20 cellular contexts compared by ENCODE assay signal in genomic region chr11:70068950-70069349, GRCh38. TPM values are rescaled to one million over a fixed set of nuclear protein-coding genes. Genes with fewer than 3 reads are reported as not detected.
DNase-seq lines count a peak whose midpoint lies in the region; ATAC-seq, FAIRE-seq and TF ChIP-seq lines count a peak whose summit lies in the region.
"Had no signal": no experiment of that assay in that cellular context is flagged by ENCODE, and none has a peak within 500 bp of the region (broad histone marks: within the 10 kb centered on the region; RNA-seq: fewer than 3 reads in every experiment).

No MANE protein-coding gene starts in this region.

- H3K36me3 ChIP-seq in SK-N-SH (replicated peaks in 1 of 2; ENCODE audit: control insufficient read depth in 1 of 2, insufficient read depth in 2 of 2, low read length in 1 of 2) = no peaks in the 10 kb centered on the region
- no peaks in the 10 kb centered on the region for H3K36me3 ChIP-seq in H1 (ENCODE audit: control insufficient read depth in 2 of 4, insufficient read depth in 4 of 4, low read length in 3 of 4)
- no peaks in the 10 kb centered on the region for H3K36me3 ChIP-seq in mesendoderm (ENCODE audit: control insufficient read depth, insufficient read depth, low read length)
- H3K36me3 ChIP-seq in upper lobe of right lung = no peaks in the 10 kb centered on the region

- no peak overlapping the region for H3K4me3 ChIP-seq in SK-N-SH (ENCODE audit: low read depth in 2 of 2, low read length in 1 of 2)
- H3K4me3 ChIP-seq in H1 (ENCODE audit: extremely low read depth in 1 of 4, insufficient read depth in 2 of 4, low read depth in 3 of 4, low read length in 4 of 4) = no peak overlapping the region
- H3K4me3 ChIP-seq in mesendoderm (ENCODE audit: low read length) = no peak overlapping the region
- H3K4me3 ChIP-seq in upper lobe of right lung = no peak overlapping the region

- no peaks in the 10 kb centered on the region for H3K36me3 Mint-ChIP-seq in progenitor cell of endocrine pancreas (ENCODE audit: insufficient read depth)
- H3K36me3 Mint-ChIP-seq: CD8-positive, alpha-beta memory T cell; IgD-negative memory B cell had no signal

- H3K79me1 ChIP-seq in H1 (ENCODE audit: low read depth, low read length) (no peaks in the 10 kb centered on the region), mesendoderm (ENCODE audit: low read length) (no peaks in the 10 kb centered on the region)

- no peak overlapping the region for H2BK15ac ChIP-seq in H1 (ENCODE audit: low read length)
- no peak overlapping the region for H2BK15ac ChIP-seq in mesendoderm (replicated peaks; ENCODE audit: low read depth)

- no peaks in the 10 kb centered on the region for H3K79me2 ChIP-seq in SK-N-SH (ENCODE audit: insufficient read depth)
- no peaks in the 10 kb centered on the region for H3K79me2 ChIP-seq in H1 (ENCODE audit: control insufficient read depth in 1 of 2, insufficient read depth in 2 of 2, low read length in 2 of 2)
- H3K79me2 ChIP-seq in mesendoderm (ENCODE audit: control insufficient read depth, insufficient read depth, low read length) = no peaks in the 10 kb centered on the region

- H2BK5ac ChIP-seq in H1 (ENCODE audit: low read depth, low read length) = peak overlapping the region; percentile 71; the same call in 1 of the 2 replicates
- no peak overlapping the region for H2BK5ac ChIP-seq in mesendoderm (ENCODE audit: low read length)

- no peak overlapping the region for H3K14ac ChIP-seq in H1 (ENCODE audit: insufficient read length)

- H4K91ac ChIP-seq in H1 (replicated peaks; ENCODE audit: insufficient read length, low read length) = no peak overlapping the region

- H2AK5ac ChIP-seq in H1 (ENCODE audit: low read depth, low read length) (no peak overlapping the region), mesendoderm (ENCODE audit: low read length) (no peak overlapping the region)

- H4K20me1 ChIP-seq in SK-N-SH (ENCODE audit: insufficient read depth) (no peaks in the 10 kb centered on the region), H1 (replicated peaks in 1 of 2; ENCODE audit: control insufficient read depth in 1 of 2, insufficient read depth in 2 of 2, low read length in 2 of 2) (no peaks in the 10 kb centered on the region)

- no peak overlapping the region for H3K4me2 ChIP-seq in SK-N-SH
- no peak overlapping the region for H3K4me2 ChIP-seq in H1 (ENCODE audit: insufficient read depth in 1 of 2, low read depth in 2 of 2, low read length in 2 of 2)
- no peak overlapping the region for H3K4me2 ChIP-seq in mesendoderm (ENCODE audit: low read length)

- peaks cover 9% of the 10 kb centered on the region for H3K4me1 Mint-ChIP-seq in progenitor cell of endocrine pancreas (ENCODE audit: low read depth)
- H3K4me1 Mint-ChIP-seq: CD8-positive, alpha-beta memory T cell had no signal

- H3K4me1 ChIP-seq in SK-N-SH (ENCODE audit: control insufficient read depth in 1 of 2, insufficient read depth in 2 of 2, low read depth in 1 of 2, low read length in 1 of 2) (peaks cover 0 to 3% of the 10 kb centered on the region in 2 experiments; a peak in 1 of 4 replicates), H1 (replicated peaks in 1 of 4; ENCODE audit: control insufficient read depth in 3 of 4, insufficient read depth in 4 of 4, low read length in 3 of 4) (peaks cover 13 to 39% (median 17%) of the 10 kb centered on the region in 4 experiments), mesendoderm (ENCODE audit: control insufficient read depth, low read depth, low read length) (peaks cover 2% of the 10 kb centered on the region), upper lobe of right lung (peaks cover 3% of the 10 kb centered on the region)

- WGBS in SK-N-SH (ENCODE audit: low lambda C conversion rate) = 42% methylated on average over 2 of the region's 2 CpGs
- WGBS in H1 (ENCODE audit: extremely low coverage in 1 of 2, insufficient coverage in 1 of 2, insufficient read length in 1 of 2, insufficient replicate concordance in 2 of 2, low coverage in 1 of 2, low lambda C conversion rate in 2 of 2, missing lambda C conversion rate in 1 of 2), 2 experiments = 77% methylated on average over 2 of the region's 2 CpGs; no CpG with 5 or more reads in 1 of the 2 experiments
- WGBS in mesendoderm (ENCODE audit: extremely low coverage, insufficient coverage, low lambda C conversion rate) = no CpG with 5 or more reads among the region's 2 CpGs

- no peaks in the 10 kb centered on the region for H3K9me3 ChIP-seq in SK-N-SH
- H3K9me3 ChIP-seq in H1 (ENCODE audit: insufficient read depth in 2 of 2, low read depth in 1 of 2, low read length in 1 of 2) = no peaks in the 10 kb centered on the region
- no peaks in the 10 kb centered on the region for H3K9me3 ChIP-seq in upper lobe of right lung

- H3K9me2 ChIP-seq in SK-N-SH = no peaks in the 10 kb centered on the region

- POLR2A ChIA-PET in SK-N-SH (lab: Yijun Ruan, JAX) = no interaction called here
- POLR2A ChIA-PET in H1 (lab: Charles Lee; ENCODE audit: partially characterized antibody) = no interaction called here

- FAIRE-seq in H1 (lab: Jason Lieb, UNC) = no peak
- FAIRE-seq: G401.6 had no signal

- ATAC-seq in SK-N-SH treated with all-trans-retinoic acid at 6 μM for 48 hours = no peak
- ATAC-seq in upper lobe of right lung = no peak
- ATAC-seq: PC-3 had no signal

- intact Hi-C loops in upper lobe of right lung (cut with DNase I) = no loop called here

- no peak overlapping the region for H3K9ac ChIP-seq in SK-N-SH
- no peak overlapping the region for H3K9ac ChIP-seq in H1 (replicated peaks in 1 of 4; ENCODE audit: extremely low read depth in 1 of 4, low read depth in 3 of 4, low read length in 3 of 4)
- no peak overlapping the region for H3K9ac ChIP-seq in mesendoderm (ENCODE audit: low read length)

- no peaks in the 10 kb centered on the region; the same call in 1 of the 2 replicates for H3K27me3 ChIP-seq in SK-N-SH (ENCODE audit: insufficient read depth)
- H3K27me3 ChIP-seq in H1 (replicated peaks in 1 of 4; ENCODE audit: control insufficient read depth in 3 of 4, extremely low read depth in 1 of 4, insufficient read depth in 3 of 4, low read length in 3 of 4) = peaks cover 0 to 7% (median 2%) of the 10 kb centered on the region in 4 experiments; a peak in 3 of 7 replicates
- H3K27me3 ChIP-seq in mesendoderm (ENCODE audit: insufficient read depth, low read length, poor library complexity) = peaks cover 8% of the 10 kb centered on the region
- peaks cover 52% of the 10 kb centered on the region for H3K27me3 ChIP-seq in upper lobe of right lung

- 0 out of 2 replicates have a peak, but pooled peaks cover 8% of the 10 kb centered on the region for H3K23me2 ChIP-seq in H1 (ENCODE audit: low read depth, low read length)

- H2BK120ac ChIP-seq in H1 (replicated peaks; ENCODE audit: low read depth, low read length) = no peak overlapping the region
- H2BK120ac ChIP-seq in mesendoderm (ENCODE audit: low read depth, low read length) = no peak overlapping the region

- TF ChIP-seq RAD21 in SK-N-SH (IDR thresholded peaks at IDR 0.05; ENCODE audit: low read length) (no peak), H1 (IDR thresholded peaks at IDR 0.05 in 1 of 2, conservative IDR thresholded peaks at IDR 0.05 in 1 of 2; ENCODE audit: low read depth in 2 of 2, low read length in 2 of 2) (no peak)

- DNase-seq in SK-N-SH (peak; percentile 14), GM03348 (ENCODE audit: low spot score) (peak; percentile 3), H1 (ENCODE audit: low read depth in 1 of 2, low spot score in 2 of 2) (peak in 1 of 2 experiments; percentile 39), progenitor cell of endocrine pancreas (ENCODE audit: low spot score, unreplicated experiment) (peak; percentile 3), mesendoderm (no peak), dermis blood vessel endothelial cell (no peak), upper lobe of right lung (no peak)
- DNase-seq: ACHN; C1 segment of cervical spinal cord; CD8-positive, alpha-beta memory T cell; NCI-H1105; NCI-H146; NCI-H2029; NCI-H526; PC-3; RPMI8226 had no signal

- CTCF ChIA-PET in SK-N-SH (lab: Yijun Ruan, JAX) = interaction anchor here (0.7 to 1.6 kb wide), 3 partner anchors 20 to 132 kb away, joined by 3 to 5 read pairs (median 4); no protein-coding TSS in a partner anchor
- CTCF ChIA-PET in H1 (lab: Charles Lee; ENCODE audit: partially characterized antibody) = interaction anchor here (0.6 to 11.2 kb wide), 10 partner anchors 11 to 156 kb away, joined by 3 to 103 read pairs (median 5); no protein-coding TSS in a partner anchor

- TF ChIP-seq CTCF in SK-N-SH (IDR thresholded peaks at IDR 0.05) (no peak), H1 (IDR thresholded peaks at IDR 0.05; ENCODE audit: control extremely low read depth in 1 of 3, insufficient read depth in 1 of 3, low read depth in 1 of 3, low read length in 3 of 3) (no peak), progenitor cell of endocrine pancreas (IDR thresholded peaks at IDR 0.05; ENCODE audit: unreplicated experiment) (no peak), upper lobe of right lung (IDR thresholded peaks at IDR 0.05) (no peak)

- no peak overlapping the region for H2AFZ ChIP-seq in SK-N-SH (ENCODE audit: low read depth)
- no peak overlapping the region for H2AFZ ChIP-seq in H1 (ENCODE audit: low read length)

- no peak overlapping the region for H4K8ac ChIP-seq in H1 (ENCODE audit: extremely low read depth, insufficient read depth, low read length)
- no peak overlapping the region for H4K8ac ChIP-seq in mesendoderm (ENCODE audit: low read depth, low read length)

- H3K56ac ChIP-seq in H1 (replicated peaks; ENCODE audit: insufficient read length, low read depth, low read length) (no peak overlapping the region), mesendoderm (ENCODE audit: low read length) (no peak overlapping the region)

- H3K27me3 Mint-ChIP-seq in progenitor cell of endocrine pancreas = peaks cover 63% of the 10 kb centered on the region

- H3K18ac ChIP-seq in H1 (ENCODE audit: extremely low read depth, low read length) (0 out of 2 replicates have a peak overlapping the region, but pooled peaks have one; percentile 22), mesendoderm (ENCODE audit: low read length) (no peak overlapping the region)

- H2BK20ac ChIP-seq in H1 (ENCODE audit: low read length) = 0 out of 2 replicates have a peak overlapping the region, but pooled peaks have one; percentile 86

- no peaks in the 10 kb centered on the region for H3K9me3 Mint-ChIP-seq in progenitor cell of endocrine pancreas (ENCODE audit: low read depth)
- H3K9me3 Mint-ChIP-seq: CD8-positive, alpha-beta memory T cell had no signal

- H3F3A ChIP-seq in SK-N-SH (replicated peaks; ENCODE audit: insufficient read depth) = no peaks in the 10 kb centered on the region

- TF ChIP-seq POLR2A in H1 (IDR thresholded peaks at IDR 0.05; ENCODE audit: control extremely low read depth in 1 of 2, low read depth in 2 of 2, low read length in 2 of 2) = no peak

- peak overlapping the region; percentile 90; the same call in 1 of the 2 replicates for H2BK12ac ChIP-seq in H1 (ENCODE audit: low read depth, low read length)

- H3K23ac ChIP-seq in H1 (ENCODE audit: insufficient read length) (no peak overlapping the region), mesendoderm (ENCODE audit: low read length) (no peak overlapping the region)

- H4K5ac ChIP-seq in H1 (ENCODE audit: insufficient read length, low read depth, low read length) (no peak overlapping the region), mesendoderm (ENCODE audit: low read length) (no peak overlapping the region)

- no peak overlapping the region for H3K4me3 Mint-ChIP-seq in progenitor cell of endocrine pancreas (ENCODE audit: low read depth)
- H3K4me3 Mint-ChIP-seq: CD8-positive, alpha-beta memory T cell; IgD-negative memory B cell had no signal

- H3K4ac ChIP-seq in H1 (replicated peaks; ENCODE audit: insufficient read length, low read depth, low read length) = no peak overlapping the region
- H3K4ac ChIP-seq in mesendoderm (ENCODE audit: low read depth, low read length) = no peak overlapping the region

- no peak overlapping the region for H3K27ac Mint-ChIP-seq in progenitor cell of endocrine pancreas
- H3K27ac Mint-ChIP-seq: CD8-positive, alpha-beta memory T cell; IgD-negative memory B cell had no signal

- TF ChIP-seq EP300 in SK-N-SH (IDR thresholded peaks at IDR 0.05; ENCODE audit: borderline replicate concordance in 1 of 2, low read depth in 1 of 2, low read length in 1 of 2) (no peak), H1 (IDR thresholded peaks at IDR 0.05; ENCODE audit: borderline replicate concordance in 1 of 2, low read depth in 2 of 2, low read length in 2 of 2) (no peak)

- H3K27ac ChIP-seq in SK-N-SH (ENCODE audit: low read depth in 2 of 2, low read length in 1 of 2) = no peak overlapping the region
- H3K27ac ChIP-seq in H1 (ENCODE audit: low read depth, low read length) = no peak overlapping the region
- no peak overlapping the region for H3K27ac ChIP-seq in mesendoderm (ENCODE audit: low read depth, low read length)
- no peak overlapping the region for H3K27ac ChIP-seq in upper lobe of right lung
- H3K27ac ChIP-seq: 22Rv1 had no signal

RNA-seq across cellular contexts. Expression of gene ANO1, which starts 9.2 kb away (rescaled TPM):
- polyA plus RNA-seq in SK-N-SH (2012; rRNA removed) (not detected in 2 replicates), H1 (2011; rRNA removed) (3.6 and 4.7 TPM in 2 replicates)
- not detected in 2 replicates for polyA plus RNA-seq in SK-N-SH (2012; cell fraction: cytosol; rRNA removed)
- not detected in 2 replicates for polyA plus RNA-seq in SK-N-SH (2012; cell fraction: nucleus; rRNA removed)
- 4.3 and 5.0 TPM in 2 replicates for total RNA-seq in H1 (2021; fragmentation: NEBNext Ultra II Directional; extraction: Animal tissue kit (Norgen Biotek cat#: 25700))
- polyA plus RNA-seq in H1 (2011; cell fraction: cytosol; rRNA removed) = 2.7 TPM
- polyA plus RNA-seq in H1 (2011; cell fraction: nucleus; rRNA removed) = 8.2 TPM
- polyA plus RNA-seq in H1 (2012, experiment 1 of 2) = 3.5 to 8.6 TPM (median 6.9 TPM) in 4 replicates
- 1.3 TPM for polyA plus RNA-seq in H1 (2012, experiment 2 of 2)
- polyA plus RNA-seq in H1 (2013, experiment 1 of 2) = 4.9 TPM
- 4.3 TPM for polyA plus RNA-seq in H1 (2013, experiment 2 of 2)
- polyA minus RNA-seq in H1 (2011; rRNA and poly(A)+ RNA removed) = 3.2 and 6.5 TPM in 2 replicates
- polyA minus RNA-seq in H1 (2011; cell fraction: cytosol; rRNA and poly(A)+ RNA removed) = 3.9 TPM
- polyA minus RNA-seq in H1 (2011; cell fraction: nucleus; rRNA and poly(A)+ RNA removed) = 6.7 TPM
- total RNA-seq in progenitor cell of endocrine pancreas (8.7 and 9.1 TPM in 2 replicates), dermis blood vessel endothelial cell (under 0.01 TPM in 1 of 2 replicates, not detected in the other), upper lobe of right lung (16.8 TPM)
- polyA plus RNA-seq in mesendoderm (2013, experiment 1 of 2) = 0.32 TPM
- 0.34 TPM for polyA plus RNA-seq in mesendoderm (2013, experiment 2 of 2)
- total RNA-seq: CD8-positive, alpha-beta memory T cell had no signal
- polyA plus RNA-seq: CD8-positive, alpha-beta memory T cell; IgD-negative memory B cell had no signal

Comparison
In these comparisons a context has a peak if more than half of its experiments do, and no peak if none do; other contexts are left out.
1. DNase-seq: peak in SK-N-SH (single experiment), GM03348 (single experiment) and progenitor cell of endocrine pancreas (single experiment); none in mesendoderm (single experiment), dermis blood vessel endothelial cell (single experiment) and upper lobe of right lung (single experiment).